Comparison of ENCODE assay signal across 8 cellular contexts in genomic region chr1:161071886-161072371, GRCh38. TPM values are rescaled to one million over a fixed set of nuclear protein-coding genes. Genes with fewer than 3 reads are reported as not detected.
A peak's percentile ranks its signal among the peaks of the same experiment; 100 is the strongest.
DNase-seq lines count a peak whose midpoint lies in the region; ATAC-seq and TF ChIP-seq lines count a peak whose summit lies in the region.

No MANE protein-coding gene starts in this region.

- peak overlapping the region; percentile 52 for H4K91ac ChIP-seq in trophoblast cell (ENCODE audit: low read depth, low read length)

- no peak overlapping the region for H3K18ac ChIP-seq in trophoblast cell (ENCODE audit: low read length)

- peak overlapping the region; percentile 80 for H2BK12ac ChIP-seq in trophoblast cell (ENCODE audit: low read length)

- peak overlapping the region; percentile 27 for H2AFZ ChIP-seq in trophoblast cell (ENCODE audit: insufficient read depth, low read length, poor library complexity)

- H2BK120ac ChIP-seq in trophoblast cell (ENCODE audit: insufficient read depth, low read length, poor library complexity) = peak overlapping the region; percentile 1

- H3K9ac ChIP-seq in trophoblast cell (ENCODE audit: low read length) = no peak overlapping the region

- no peak overlapping the region for H3K4me2 ChIP-seq in trophoblast cell (ENCODE audit: low read length)

- WGBS in trophoblast cell (ENCODE audit: extremely low coverage, insufficient coverage, insufficient read length) = no CpG with 5 or more reads among the region's 9 CpGs

- peaks cover 12% of the 10 kb centered on the region for H3K79me1 ChIP-seq in trophoblast cell (ENCODE audit: low read length)

- peaks cover 18 to 20% of the 10 kb centered on the region in 2 experiments for H3K36me3 ChIP-seq in trophoblast cell (ENCODE audit: control insufficient read depth in 1 of 2, insufficient read depth in 2 of 2, low read length in 2 of 2)

- peak; percentile 72 for TF ChIP-seq CTCF in fibroblast of the aortic adventitia (IDR thresholded peaks at IDR 0.05; ENCODE audit: insufficient read depth, low read length)

- H4K8ac ChIP-seq in trophoblast cell (ENCODE audit: low read depth, low read length) = peak overlapping the region; percentile 48

- H3K14ac ChIP-seq in trophoblast cell (ENCODE audit: low read length) = peak overlapping the region; percentile 6

- H3K23ac ChIP-seq in trophoblast cell (ENCODE audit: low read length) = no peak overlapping the region

- H3K4me3 ChIP-seq in fibroblast of the aortic adventitia (ENCODE audit: low read depth, low read length) (no peak overlapping the region), trophoblast cell (ENCODE audit: low read depth, low read length) (no peak overlapping the region)

- no peaks in the 10 kb centered on the region for H3K9me3 ChIP-seq in trophoblast cell (ENCODE audit: insufficient read depth, low read depth, low read length)

- H2AK5ac ChIP-seq in trophoblast cell (ENCODE audit: low read length) = peak overlapping the region; percentile 75

- no peaks in the 10 kb centered on the region for H3K27me3 ChIP-seq in trophoblast cell (ENCODE audit: insufficient read depth, low read length)

- peaks cover 12 to 24% of the 10 kb centered on the region in 2 experiments for H3K4me1 ChIP-seq in trophoblast cell (ENCODE audit: control insufficient read depth in 1 of 2, insufficient read depth in 2 of 2, low read length in 2 of 2)

- no peaks in the 10 kb centered on the region for H3K79me2 ChIP-seq in trophoblast cell (ENCODE audit: control insufficient read depth, insufficient read depth, low read length, poor library complexity)

- DNase-seq in NCI-H82 (lab: John Stamatoyannopoulos, UW) (peak; percentile 69), NCI-H82 treated with DMSO at 0.1 percent for 48 hours (lab: John Stamatoyannopoulos, UW; ENCODE audit: unreplicated experiment) (no peak), NCI-H510A treated with DMSO at 0.1 percent for 48 hours (lab: John Stamatoyannopoulos, UW) (peak; percentile 2), fibroblast of the aortic adventitia (ENCODE audit: low read depth) (peak; percentile 69), trophoblast cell (peak; percentile 93 to 94)
- DNase-seq in activated CD8-positive, alpha-beta memory T cell treated with anti-CD3 and anti-CD28 coated beads, Interleukin-2, amount 50 U/mL, for 48 hours = peak; percentile 68

- H3K4ac ChIP-seq in trophoblast cell (ENCODE audit: low read depth, low read length) = peak overlapping the region; percentile 16

- peak overlapping the region; percentile 0 for H2BK5ac ChIP-seq in trophoblast cell (ENCODE audit: low read depth, low read length, poor library complexity)

- ATAC-seq in HG03039 (IDR thresholded peaks at IDR 0.05; ENCODE audit: unreplicated experiment) (no peak), HG03442 (IDR thresholded peaks at IDR 0.05; ENCODE audit: unreplicated experiment) (no peak)

- H4K12ac ChIP-seq in trophoblast cell (ENCODE audit: low read depth, low read length) = no peak overlapping the region

- H3K27ac ChIP-seq in trophoblast cell (ENCODE audit: low read depth, low read length) = no peak overlapping the region

RNA-seq across cellular contexts. Expression of gene ARHGAP30, which starts 2.2 kb away (rescaled TPM):
- total RNA-seq in fibroblast of the aortic adventitia (ENCODE audit: low replicate concordance) = not detected in 2 replicates
- polyA plus RNA-seq in trophoblast cell (2013) = 0.82 and 0.97 TPM in 2 replicates

RNA-seq across cellular contexts. Expression of gene NECTIN4, which starts 17.4 kb away (rescaled TPM):
- not detected in 2 replicates for total RNA-seq in fibroblast of the aortic adventitia (ENCODE audit: low replicate concordance)
- polyA plus RNA-seq in trophoblast cell (2013) = 35.8 and 38.6 TPM in 2 replicates

RNA-seq across cellular contexts. Expression of gene USF1, which starts 26.2 kb away (rescaled TPM):
- 23.5 and 36.2 TPM in 2 replicates for total RNA-seq in fibroblast of the aortic adventitia (ENCODE audit: low replicate concordance)
- polyA plus RNA-seq in trophoblast cell (2013) = 43.5 and 43.8 TPM in 2 replicates

RNA-seq across cellular contexts. Expression of gene KLHDC9, which starts 26.2 kb away (rescaled TPM):
- 0.90 and 1.8 TPM in 2 replicates for total RNA-seq in fibroblast of the aortic adventitia (ENCODE audit: low replicate concordance)
- 4.0 and 4.5 TPM in 2 replicates for polyA plus RNA-seq in trophoblast cell (2013)

RNA-seq across cellular contexts. Expression of gene TSTD1, which starts 33.2 kb away (rescaled TPM):
- total RNA-seq in fibroblast of the aortic adventitia (ENCODE audit: low replicate concordance) = 0.90 TPM in 1 of 2 replicates, not detected in the other
- 89.6 and 89.7 TPM in 2 replicates for polyA plus RNA-seq in trophoblast cell (2013)
